24 cellular contexts compared by ENCODE assay signal in genomic region chr5:38712416-38712815, GRCh38.
"Had no signal": no experiment of that assay in that cellular context is flagged by ENCODE, and none has a peak within 500 bp of the region (broad histone marks: within the 10 kb centered on the region; RNA-seq: fewer than 3 reads in every experiment).

No MANE protein-coding gene starts in this region.

- H3K27me3 ChIP-seq: colonic mucosa, dorsolateral prefrontal cortex, esophagus muscularis mucosa, esophagus squamous epithelium, foreskin keratinocyte, gastrocnemius medialis, gastroesophageal sphincter, heart left ventricle, heart right ventricle had no signal

- H3K4me1 ChIP-seq: colonic mucosa, esophagus squamous epithelium, foreskin keratinocyte, gastroesophageal sphincter had no signal

- H3K4me3 Mint-ChIP-seq: dendritic cell treated with granulocyte-macrophage colony-stimulating factor and Interleukin-4, amounts not matched to agents 40 ng/mL and 50 ng/mL, for 4 days; effector memory CD8-positive, alpha-beta T cell; endodermal cell had no signal

- H3K27ac Mint-ChIP-seq: dendritic cell treated with granulocyte-macrophage colony-stimulating factor and Interleukin-4, amounts not matched to agents 40 ng/mL and 50 ng/mL, for 4 days; effector memory CD8-positive, alpha-beta T cell; endodermal cell had no signal

- H3K9me3 Mint-ChIP-seq: dendritic cell treated with granulocyte-macrophage colony-stimulating factor and Interleukin-4, amounts not matched to agents 40 ng/mL and 50 ng/mL, for 4 days; effector memory CD8-positive, alpha-beta T cell; endodermal cell had no signal

- H3K4me3 ChIP-seq: colonic mucosa, coronary artery, dorsolateral prefrontal cortex, esophagus muscularis mucosa, esophagus squamous epithelium, gastrocnemius medialis, gastroesophageal sphincter, heart left ventricle, heart right ventricle had no signal

- H3K27me3 Mint-ChIP-seq: dendritic cell treated with granulocyte-macrophage colony-stimulating factor and Interleukin-4, amounts not matched to agents 40 ng/mL and 50 ng/mL, for 4 days had no signal

- DNase-seq: colonic mucosa; cortex of kidney; dermis blood vessel endothelial cell; dorsolateral prefrontal cortex; effector CD4-positive, alpha-beta T cell; effector memory CD4-positive, alpha-beta T cell; effector memory CD8-positive, alpha-beta T cell; endodermal cell; erythroblast; esophagus squamous epithelium; foreskin fibroblast; foreskin keratinocyte; foreskin melanocyte; gastrocnemius medialis; glutamatergic neuron; head of caudate nucleus; heart left ventricle; heart right ventricle had no signal

- H3K27ac ChIP-seq: colonic mucosa, coronary artery, epithelial cell of prostate, esophagus muscularis mucosa, esophagus squamous epithelium, foreskin keratinocyte, gastrocnemius medialis, gastroesophageal sphincter, heart left ventricle, heart right ventricle had no signal

- H3K36me3 ChIP-seq: colonic mucosa, esophagus muscularis mucosa, esophagus squamous epithelium, gastrocnemius medialis, gastroesophageal sphincter, heart left ventricle, heart right ventricle had no signal

- H3K9me3 ChIP-seq: colonic mucosa, esophagus muscularis mucosa, esophagus squamous epithelium, gastrocnemius medialis, gastroesophageal sphincter, heart left ventricle, heart right ventricle had no signal

- ATAC-seq: effector memory CD8-positive, alpha-beta T cell; esophagus mucosa; foreskin keratinocyte; gastrocnemius medialis; gastroesophageal sphincter; heart left ventricle; heart right ventricle had no signal
